In genomic region chr6:166937716-166938115, GRCh38 we compare ENCODE assay signal across 1 cellular context.
A peak's percentile ranks its signal among the peaks of the same experiment; 100 is the strongest.
TF ChIP-seq lines count a peak whose summit lies in the region.

No MANE protein-coding gene starts in this region.

TF ChIP-seq in K562, 482 proteins besides CTCF, POLR2A, EP300 and RAD21:
- TF ChIP-seq ID3 (CRISPR knock-in tag; IDR thresholded peaks at IDR 0.05) (no peak), ID3 (tag; IDR thresholded peaks at IDR 0.05) (no peak), SUPT5H (IDR thresholded peaks at IDR 0.05) (no peak), ZNF3 (CRISPR knock-in tag; IDR thresholded peaks at IDR 0.05) (no peak), GTF2A2 (tag; IDR thresholded peaks at IDR 0.05) (no peak), LCOR (CRISPR knock-in tag; IDR thresholded peaks at IDR 0.05) (0 out of 2 replicates have a peak, but pooled peaks have one; percentile 2)
